22 cellular contexts compared by ENCODE assay signal in the genomic region with DNA sequence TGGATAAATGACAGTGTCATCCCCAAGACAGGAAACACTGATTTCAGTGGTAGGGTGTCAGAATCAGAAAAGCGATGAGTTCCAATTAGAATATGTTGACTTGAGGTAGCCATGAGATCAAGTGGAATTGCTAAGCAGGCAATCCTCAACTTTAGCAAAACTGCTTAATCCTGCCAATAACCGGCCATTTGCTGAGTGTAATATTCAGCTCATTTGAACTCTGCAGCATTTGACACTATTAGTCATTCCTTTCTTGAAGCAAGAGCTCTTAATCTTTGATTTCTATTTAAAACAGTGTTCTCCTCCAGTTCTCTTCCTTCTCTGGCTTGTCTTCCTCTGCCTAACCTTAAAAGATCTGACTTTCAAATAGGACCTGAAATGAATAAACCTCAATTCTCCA.
DNase-seq lines count a peak whose midpoint lies in the region; ATAC-seq, FAIRE-seq and TF ChIP-seq lines count a peak whose summit lies in the region.
"Had no signal": no experiment of that assay in that cellular context is flagged by ENCODE, and none has a peak within 500 bp of the region (broad histone marks: within the 10 kb centered on the region; RNA-seq: fewer than 3 reads in every experiment).

No MANE protein-coding gene starts in this region.

- H2AK9ac ChIP-seq in IMR-90 (replicated peaks; ENCODE audit: low read depth, low read length, poor library complexity), result no peak overlapping the region

- H3K9ac ChIP-seq in IMR-90 (ENCODE audit: low read depth, low read length) (no peak overlapping the region), H1 (replicated peaks in 1 of 4; ENCODE audit: extremely low read depth in 1 of 4, low read depth in 3 of 4, low read length in 3 of 4) (no peak overlapping the region)

- H2AFZ ChIP-seq in IMR-90 (replicated peaks; ENCODE audit: low read length, poor library complexity) (no peak overlapping the region), H1 (ENCODE audit: low read length) (0 out of 2 replicates have a peak overlapping the region, but pooled peaks have one; percentile 56)
- H2AFZ ChIP-seq: GM23338 had no signal

- H3K9me3 ChIP-seq in IMR-90 (ENCODE audit: control insufficient read depth, insufficient read depth, low read length) (no peaks in the 10 kb centered on the region), H1 (ENCODE audit: insufficient read depth in 2 of 2, low read depth in 1 of 2, low read length in 1 of 2) (no peaks in the 10 kb centered on the region)
- H3K9me3 ChIP-seq: SJSA1 had no signal

- no peak overlapping the region for H3K4ac ChIP-seq in IMR-90 (ENCODE audit: low read depth, low read length)
- no peak overlapping the region for H3K4ac ChIP-seq in H1 (replicated peaks; ENCODE audit: insufficient read length, low read depth, low read length)

- H3K23ac ChIP-seq in IMR-90 (ENCODE audit: low read depth, low read length), result no peak overlapping the region
- H3K23ac ChIP-seq in H1 (ENCODE audit: insufficient read length), result no peak overlapping the region

- H3K14ac ChIP-seq in IMR-90 (replicated peaks; ENCODE audit: low read depth, low read length) (no peak overlapping the region; the same call in 1 of the 2 replicates), H1 (ENCODE audit: insufficient read length) (no peak overlapping the region)

- H3K27ac ChIP-seq in IMR-90 (ENCODE audit: insufficient read depth, low read length), result no peak overlapping the region
- no peak overlapping the region for H3K27ac ChIP-seq in H1 (ENCODE audit: low read depth, low read length)
- H3K27ac ChIP-seq: SJSA1 had no signal

- TF ChIP-seq RAD21 in IMR-90 (IDR thresholded peaks at IDR 0.05; ENCODE audit: low read length) (no peak), H1 (IDR thresholded peaks at IDR 0.05 in 1 of 2, conservative IDR thresholded peaks at IDR 0.05 in 1 of 2; ENCODE audit: low read depth in 2 of 2, low read length in 2 of 2) (no peak)

- no TSS peak for BruUV-seq in IMR-90 (replicated peaks; lab: Mats Ljungman, UMichigan)

- peak; percentile 35 for DNase-seq in IMR-90
- DNase-seq in H1 (ENCODE audit: low read depth in 1 of 2, low spot score in 2 of 2), result no peak
- DNase-seq in foreskin fibroblast, result peak; percentile 13 to 37
- DNase-seq in retinal pigment epithelial cell (ENCODE audit: low read depth), result peak; percentile 70
- DNase-seq in HUDEP-2 (lab: John Stamatoyannopoulos, UW; ENCODE audit: unreplicated experiment in 76 of 76), result no peak
- DNase-seq in posterior vena cava (ENCODE audit: low spot score), result no peak
- DNase-seq: CD4-positive, CD25-positive, alpha-beta regulatory T cell; HCEC 1CT; Karpas-422; NCI-H1694; NCI-H2081; NCI-H2171; NCI-H345; NCI-H524; NCI-H82 had no signal

- no peaks in the 10 kb centered on the region for H3K36me3 ChIP-seq in IMR-90 (ENCODE audit: control insufficient read depth, insufficient read depth, low read length)
- no peaks in the 10 kb centered on the region for H3K36me3 ChIP-seq in H1 (ENCODE audit: control insufficient read depth in 2 of 4, insufficient read depth in 4 of 4, low read length in 3 of 4)
- H3K36me3 ChIP-seq: SJSA1 had no signal

- H3K27me3 ChIP-seq in IMR-90 (ENCODE audit: control insufficient read depth, insufficient read depth, low read length) (no peaks in the 10 kb centered on the region), H1 (replicated peaks in 1 of 4; ENCODE audit: control insufficient read depth in 3 of 4, extremely low read depth in 1 of 4, insufficient read depth in 3 of 4, low read length in 3 of 4) (no peaks in the 10 kb centered on the region; a peak in 1 of 7 replicates)
- H3K27me3 ChIP-seq: SJSA1 had no signal

- no peak for TF ChIP-seq EP300 in H1 (IDR thresholded peaks at IDR 0.05; ENCODE audit: borderline replicate concordance in 1 of 2, low read depth in 2 of 2, low read length in 2 of 2)

- POLR2A ChIA-PET in IMR-90 (lab: Charles Lee; ENCODE audit: unreplicated experiment) (no interaction called here), H1 (lab: Charles Lee; ENCODE audit: partially characterized antibody) (no interaction called here)

- no CpG with 5 or more reads among the region's 2 CpGs for WGBS in IMR-90 (ENCODE audit: extremely low coverage in 2 of 2, insufficient read length in 1 of 2), 2 experiments
- WGBS in H1 (ENCODE audit: extremely low coverage in 1 of 2, insufficient coverage in 1 of 2, insufficient read length in 1 of 2, insufficient replicate concordance in 2 of 2, low coverage in 1 of 2, low lambda C conversion rate in 2 of 2, missing lambda C conversion rate in 1 of 2), 2 experiments, result 89% methylated on average over 2 of the region's 2 CpGs; no CpG with 5 or more reads in 1 of the 2 experiments

- TF ChIP-seq CTCF in IMR-90 (conservative IDR thresholded peaks at IDR 0.05; ENCODE audit: low read depth, low read length) (no peak), H1 (IDR thresholded peaks at IDR 0.05; ENCODE audit: control extremely low read depth in 1 of 3, insufficient read depth in 1 of 3, low read depth in 1 of 3, low read length in 3 of 3) (no peak), foreskin fibroblast (IDR thresholded peaks at IDR 0.05; ENCODE audit: low read depth, low read length) (no peak), retinal pigment epithelial cell (conservative IDR thresholded peaks at IDR 0.05; ENCODE audit: low read depth, low read length) (no peak)

- H2BK20ac ChIP-seq in IMR-90 (ENCODE audit: low read depth, low read length), result peak overlapping the region; percentile 45; the same call in 1 of the 2 replicates
- H2BK20ac ChIP-seq in H1 (ENCODE audit: low read length), result no peak overlapping the region

- peaks cover 13% of the 10 kb centered on the region for H3K4me1 ChIP-seq in IMR-90 (ENCODE audit: control insufficient read depth, insufficient read depth, low read length)
- H3K4me1 ChIP-seq in H1 (replicated peaks in 1 of 4; ENCODE audit: control insufficient read depth in 3 of 4, insufficient read depth in 4 of 4, low read length in 3 of 4), result peaks cover 0 to 2% (median 0%) of the 10 kb centered on the region in 4 experiments; a peak in 1 of 7 replicates

- in situ Hi-C loops in IMR-90 (cut with MboI; ENCODE audit: low sequenced_read_pairs), result loop anchor here (10.0 kb wide), 1 partner anchor 575 kb away; a partner anchor contains a TSS

- H4K8ac ChIP-seq in IMR-90 (ENCODE audit: low read depth in 2 of 2, low read length in 2 of 2) (no peak overlapping the region), H1 (ENCODE audit: extremely low read depth, insufficient read depth, low read length) (no peak overlapping the region)

- H3K4me2 ChIP-seq in IMR-90 (ENCODE audit: low read depth, low read length) (no peak overlapping the region), H1 (ENCODE audit: insufficient read depth in 1 of 2, low read depth in 2 of 2, low read length in 2 of 2) (no peak overlapping the region)
- H3K4me2 ChIP-seq: GM23338 had no signal

- H3K18ac ChIP-seq in IMR-90 (ENCODE audit: low read depth, low read length) (peak overlapping the region; percentile 74; the same call in 1 of the 2 replicates), H1 (ENCODE audit: extremely low read depth, low read length) (no peak overlapping the region)

- H2BK120ac ChIP-seq in IMR-90 (ENCODE audit: low read depth, low read length), result peak overlapping the region; percentile 53
- no peak overlapping the region for H2BK120ac ChIP-seq in H1 (replicated peaks; ENCODE audit: low read depth, low read length)

- H2AK5ac ChIP-seq in IMR-90 (ENCODE audit: low read depth, low read length), result no peak overlapping the region
- H2AK5ac ChIP-seq in H1 (ENCODE audit: low read depth, low read length), result no peak overlapping the region

- peaks cover 4% of the 10 kb centered on the region for H3K9me1 ChIP-seq in IMR-90 (ENCODE audit: insufficient read depth, low read length)

- H2BK5ac ChIP-seq in IMR-90 (ENCODE audit: low read depth, low read length, poor library complexity, severe bottlenecking) (no peak overlapping the region), H1 (ENCODE audit: low read depth, low read length) (no peak overlapping the region)

- H4K91ac ChIP-seq in IMR-90 (ENCODE audit: insufficient read depth, low read depth, low read length), result no peak overlapping the region
- H4K91ac ChIP-seq in H1 (replicated peaks; ENCODE audit: insufficient read length, low read length), result no peak overlapping the region

- no peak overlapping the region for H3K4me3 ChIP-seq in IMR-90 (ENCODE audit: insufficient read depth, low read depth, low read length)
- H3K4me3 ChIP-seq in H1 (ENCODE audit: extremely low read depth in 1 of 4, insufficient read depth in 2 of 4, low read depth in 3 of 4, low read length in 4 of 4), result no peak overlapping the region
- H3K4me3 ChIP-seq in foreskin fibroblast (ENCODE audit: low read depth in 1 of 2, low read length in 2 of 2), result no peak overlapping the region
- no peak overlapping the region for H3K4me3 ChIP-seq in retinal pigment epithelial cell (ENCODE audit: low read length)
- H3K4me3 ChIP-seq: GM23338, SJSA1 had no signal

- dilution Hi-C loops in IMR-90 (cut with HindIII; ENCODE audit: low sequenced_read_pairs, unreplicated experiment), result no loop called here

- H4K20me1 ChIP-seq in IMR-90 (ENCODE audit: insufficient read depth, low read length) (no peaks in the 10 kb centered on the region), H1 (replicated peaks in 1 of 2; ENCODE audit: control insufficient read depth in 1 of 2, insufficient read depth in 2 of 2, low read length in 2 of 2) (no peaks in the 10 kb centered on the region)

- ATAC-seq in IMR-90 (ENCODE audit: low read depth) (no peak), SK-N-SH treated with all-trans-retinoic acid at 6 μM for 48 hours (no peak), HG02798 (IDR thresholded peaks at IDR 0.05; ENCODE audit: poor library complexity, unreplicated experiment) (no peak)
- ATAC-seq: GM23338, Right ventricle myocardium inferior had no signal

- H3K79me2 ChIP-seq in H1 (ENCODE audit: control insufficient read depth in 1 of 2, insufficient read depth in 2 of 2, low read length in 2 of 2), result no peaks in the 10 kb centered on the region

- no peaks in the 10 kb centered on the region for H3K79me1 ChIP-seq in IMR-90 (ENCODE audit: low read depth in 1 of 2, low read length in 2 of 2)
- no peaks in the 10 kb centered on the region for H3K79me1 ChIP-seq in H1 (ENCODE audit: low read depth, low read length)

- H4K5ac ChIP-seq in IMR-90 (ENCODE audit: low read depth, low read length) (peak overlapping the region; percentile 66; the same call in 1 of the 2 replicates), H1 (ENCODE audit: insufficient read length, low read depth, low read length) (no peak overlapping the region)

- TF ChIP-seq POLR2A in IMR-90 (IDR thresholded peaks at IDR 0.05; ENCODE audit: low read depth, low read length) (no peak), H1 (IDR thresholded peaks at IDR 0.05; ENCODE audit: control extremely low read depth in 1 of 2, low read depth in 2 of 2, low read length in 2 of 2) (no peak)

- FAIRE-seq in H1 (lab: Jason Lieb, UNC), result no peak
- FAIRE-seq: GM12891, HTR-8/SVneo had no signal

- H3K56ac ChIP-seq in IMR-90 (ENCODE audit: extremely low read depth, insufficient read depth, low read length), result no peak overlapping the region
- H3K56ac ChIP-seq in H1 (replicated peaks; ENCODE audit: insufficient read length, low read depth, low read length), result no peak overlapping the region

- CTCF ChIA-PET in IMR-90 (lab: Yijun Ruan, JAX) (interaction anchor here (0.5 to 3.3 kb wide), 6 partner anchors 23 to 857 kb away, joined by 3 to 23 read pairs (median 5); no protein-coding TSS in a partner anchor), H1 (lab: Charles Lee; ENCODE audit: partially characterized antibody) (interaction anchor here (1.1 to 5.6 kb wide), 11 partner anchors 11 to 245 kb away, joined by 3 to 53 read pairs (median 5); no protein-coding TSS in a partner anchor)

- intact Hi-C loops in IMR-90 (cut with micrococcal nuclease), result no loop called here
- intact Hi-C loops in posterior vena cava (cut with DNase I), result loop anchor here (5.0 to 10.0 kb wide), 2 partner anchors 68 to 855 kb away; a partner anchor contains a TSS

- H2BK15ac ChIP-seq in IMR-90 (ENCODE audit: low read depth, low read length) (peak overlapping the region; percentile 9; the same call in 1 of the 3 replicates), H1 (ENCODE audit: low read length) (no peak overlapping the region)

- H2BK12ac ChIP-seq in H1 (ENCODE audit: low read depth, low read length), result no peak overlapping the region

- no peaks in the 10 kb centered on the region for H3K23me2 ChIP-seq in H1 (ENCODE audit: low read depth, low read length)

Comparison
In these comparisons a context has a peak if more than half of its experiments do, and no peak if none do; other contexts are left out.
1. DNase-seq: peak in IMR-90 (single experiment), foreskin fibroblast (2 of 2) and retinal pigment epithelial cell (single experiment); none in H1 (0 of 2), HUDEP-2 (0 of 76) and posterior vena cava (single experiment).